In genomic region chr4:148271166-148271565, GRCh38 we compare ENCODE assay signal across 20 cellular contexts.
"Had no signal": no experiment of that assay in that cellular context is flagged by ENCODE, and none has a peak within 500 bp of the region (broad histone marks: within the 10 kb centered on the region; RNA-seq: fewer than 3 reads in every experiment).

No MANE protein-coding gene starts in this region.

- H3K27ac ChIP-seq: RWPE1, SJCRH30 had no signal

- H3K27me3 ChIP-seq: SJCRH30 had no signal

- H3K4me3 ChIP-seq: SJCRH30 had no signal

- DNase-seq: KBM-7; NCI-H1092; NCI-H1105 treated with DMSO at 0.1 percent for 48 hours; NCI-H1417 treated with DMSO at 0.1 percent for 48 hours; NCI-H146; NCI-H1694 treated with DMSO at 0.1 percent for 48 hours; NCI-H1930; NCI-H2081 treated with DMSO at 0.1 percent for 48 hours; NCI-H2171; NCI-H446; NCI-H510A; NCI-H524 treated with DMSO at 0.1 percent for 48 hours; NCI-H69; NCI-H774; NK-92 treated with Interleukin-12 subunit alpha and Interleukin-12 subunit beta, amount 100 ng/mL, for 24 hours; SHP77; SJCRH30 had no signal

- ATAC-seq: Panc1, SK-N-SH treated with all-trans-retinoic acid at 6 μM for 48 hours had no signal

- H3K36me3 ChIP-seq: SJCRH30 had no signal

- H3K9me3 ChIP-seq: SJCRH30 had no signal

- H3K4me1 ChIP-seq: SJCRH30 had no signal
